ENCODE assay signal across 8 cellular contexts in genomic region chr14:20683125-20683895, GRCh38. TPM values are rescaled to one million over a fixed set of nuclear protein-coding genes. Genes with fewer than 3 reads are reported as not detected.
DNase-seq lines count a peak whose midpoint lies in the region; ATAC-seq, FAIRE-seq and TF ChIP-seq lines count a peak whose summit lies in the region.

No MANE protein-coding gene starts in this region.

- H3K36me3 ChIP-seq in pancreas (no peaks in the 10 kb centered on the region), tibial artery (no peaks in the 10 kb centered on the region)

- H3K4me3 ChIP-seq in pancreas = peak overlapping the region; percentile 54 to 65 (median 56)
- H3K4me3 ChIP-seq in tibial artery = peak overlapping the region; percentile 76 to 81

- no peaks in the 10 kb centered on the region for H3K9me3 ChIP-seq in pancreas
- H3K9me3 ChIP-seq in tibial artery = no peaks in the 10 kb centered on the region

- peak; percentile 27 for ATAC-seq in GM21526 (IDR thresholded peaks at IDR 0.05; ENCODE audit: low FRiP score, unreplicated experiment)
- peak; percentile 56 for ATAC-seq in Right ventricle myocardium superior (ENCODE audit: poor library complexity)
- ATAC-seq in pancreas = peak; percentile 41 to 59 (median 52)

- FAIRE-seq in pancreas (lab: Jason Lieb, UNC) = no peak

- TF ChIP-seq CTCF in pancreas (IDR thresholded peaks at IDR 0.05) (no peak), tibial artery (IDR thresholded peaks at IDR 0.05) (no peak)

- WGBS in pancreas, 2 donors = 0% methylated on average over 38 of the region's 38 CpGs

- no peak for TF ChIP-seq EP300 in Ishikawa (IDR thresholded peaks at IDR 0.05; ENCODE audit: borderline replicate concordance)

- H3K4me1 ChIP-seq in pancreas (peaks cover 12 to 36% (median 20%) of the 10 kb centered on the region in 3 donors), tibial artery (peaks cover 0 to 44% (median 25%) of the 10 kb centered on the region in 4 donors)

- no peaks in the 10 kb centered on the region for H3K27me3 ChIP-seq in pancreas
- H3K27me3 ChIP-seq in tibial artery = no peaks in the 10 kb centered on the region

- intact Hi-C loops in Right ventricle myocardium superior (cut with DNase I) (loop anchor here (2.0 to 10.0 kb wide), 3 partner anchors 73 to 361 kb away; partner anchors contain the start of genes PARP2 and RNASE7), pancreas (cut with DNase I) (loop anchor here in 1 of 3 donors (10.0 kb wide), 1 partner anchor 69 kb away; no protein-coding TSS in a partner anchor), tibial artery (cut with DNase I; ENCODE audit: low total_unique reads) (loop anchor here (5.0 to 10.0 kb wide), 6 partner anchors 216 to 754 kb away; partner anchors contain the start of genes PNP, TEP1 and TMEM253)

- in situ Hi-C loops in SK-MEL-5 (cut with HindIII; ENCODE audit: low pct_unique_long_range_greater_than_20kb, low sequenced_read_pairs) = no loop called here

- no peak for TF ChIP-seq RAD21 in Ishikawa (IDR thresholded peaks at IDR 0.05; ENCODE audit: low read depth)

- peak; percentile 55 for DNase-seq in D341Med (ENCODE audit: low spot score)
- peak; percentile 94 for DNase-seq in SK-MEL-5 (ENCODE audit: low read depth, low spot score)
- peak; percentile 79 for DNase-seq in activated naive CD4-positive, alpha-beta T cell treated with anti-CD3 and anti-CD28 coated beads, Interleukin-2, amount 50 U/mL, for 16 hours
- peak; percentile 80 for DNase-seq in Right ventricle myocardium superior
- peak; percentile 66 to 86 (median 76) for DNase-seq in pancreas
- DNase-seq in tibial artery = peak; percentile 74 to 84

- peak overlapping the region; percentile 96 to 99 (median 99) for H3K27ac ChIP-seq in pancreas
- peak overlapping the region; percentile 99 for H3K27ac ChIP-seq in tibial artery

TF ChIP-seq in Ishikawa, 13 proteins besides CTCF, POLR2A, EP300 and RAD21:
- TF ChIP-seq YY1 (IDR thresholded peaks at IDR 0.05; ENCODE audit: low read depth) (no peak), CREB1 (IDR thresholded peaks at IDR 0.05; ENCODE audit: low read depth) (no peak), TEAD4 (IDR thresholded peaks at IDR 0.05) (peak; percentile 77), TAF1 (IDR thresholded peaks at IDR 0.05; ENCODE audit: low read depth) (no peak), NFIC (IDR thresholded peaks at IDR 0.05) (0 out of 2 replicates have a peak, but pooled peaks have one; percentile 19), CEBPB (IDR thresholded peaks at IDR 0.05) (no peak; the same call in 1 of the 2 replicates), ZBTB7A (IDR thresholded peaks at IDR 0.05; ENCODE audit: low read depth) (no peak), TCF12 (IDR thresholded peaks at IDR 0.05; ENCODE audit: low read depth) (no peak; the same call in 1 of the 2 replicates)
- TF ChIP-seq, protein P1, sequence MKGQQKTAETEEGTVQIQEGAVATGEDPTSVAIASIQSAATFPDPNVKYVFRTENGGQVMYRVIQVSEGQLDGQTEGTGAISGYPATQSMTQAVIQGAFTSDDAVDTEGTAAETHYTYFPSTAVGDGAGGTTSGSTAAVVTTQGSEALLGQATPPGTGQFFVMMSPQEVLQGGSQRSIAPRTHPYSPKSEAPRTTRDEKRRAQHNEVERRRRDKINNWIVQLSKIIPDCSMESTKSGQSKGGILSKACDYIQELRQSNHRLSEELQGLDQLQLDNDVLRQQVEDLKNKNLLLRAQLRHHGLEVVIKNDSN (IDR thresholded peaks at IDR 0.05) = no peak

RNA-seq across cellular contexts. Expression of gene RNASE4, which starts 1.1 kb away (rescaled TPM):
- 0.82 and 2.7 TPM in 2 replicates for total RNA-seq in SK-MEL-5 (2014; rRNA removed; shearing (Covaris generic))
- polyA plus RNA-seq in SK-MEL-5 (2015; cell fraction: cytosol; rRNA removed) = 2.9 and 6.4 TPM in 2 replicates
- 0.95 TPM in 1 of 2 replicates, not detected in the other for polyA plus RNA-seq in SK-MEL-5 (2015; cell fraction: nucleus; rRNA removed)
- total RNA-seq in Right ventricle myocardium superior (9.4 TPM), pancreas (10 to 100 TPM; 13.6 to 26.7 (median 15.4) TPM)
- 10 to 100 TPM in 1 of 2 donors, 1 to 10 TPM in 1; 9.6 to 24.7 TPM for polyA plus RNA-seq in pancreas

RNA-seq across cellular contexts. Expression of gene ANG, which starts 5.3 kb away (rescaled TPM):
- 5.2 TPM in 2 replicates for total RNA-seq in SK-MEL-5 (2014; rRNA removed; shearing (Covaris generic))
- polyA plus RNA-seq in SK-MEL-5 (2015; cell fraction: cytosol; rRNA removed) = 2.7 and 2.8 TPM in 2 replicates
- 0.48 TPM in 1 of 2 replicates, not detected in the other for polyA plus RNA-seq in SK-MEL-5 (2015; cell fraction: nucleus; rRNA removed)
- 5.3 TPM for total RNA-seq in Right ventricle myocardium superior
- 10 to 100 TPM in 5 of 6 donors, 1 to 10 TPM in 1; 9.8 to 16.0 (median 13.3) TPM for total RNA-seq in pancreas
- polyA plus RNA-seq in pancreas = 10 to 100 TPM; 11.8 to 14.7 TPM

RNA-seq across cellular contexts. Expression of gene OR6S1, which starts 41.8 kb away (rescaled TPM):
- not detected in 2 replicates for total RNA-seq in SK-MEL-5 (2014; rRNA removed; shearing (Covaris generic))
- polyA plus RNA-seq in SK-MEL-5 (2015; cell fraction: cytosol; rRNA removed) = not detected in 2 replicates
- not detected in 2 replicates for polyA plus RNA-seq in SK-MEL-5 (2015; cell fraction: nucleus; rRNA removed)
- total RNA-seq in Right ventricle myocardium superior = not detected
- total RNA-seq in pancreas = not detected
- not detected for polyA plus RNA-seq in pancreas

Comparison
In these comparisons a context has a peak if more than half of its experiments do, and no peak if none do; other contexts are left out.
1. Peak in every context shown above with its lines: DNase-seq, ATAC-seq, H3K4me3 ChIP-seq and H3K27ac ChIP-seq.